Comparison of ENCODE assay signal across 23 cellular contexts in the genomic region with DNA sequence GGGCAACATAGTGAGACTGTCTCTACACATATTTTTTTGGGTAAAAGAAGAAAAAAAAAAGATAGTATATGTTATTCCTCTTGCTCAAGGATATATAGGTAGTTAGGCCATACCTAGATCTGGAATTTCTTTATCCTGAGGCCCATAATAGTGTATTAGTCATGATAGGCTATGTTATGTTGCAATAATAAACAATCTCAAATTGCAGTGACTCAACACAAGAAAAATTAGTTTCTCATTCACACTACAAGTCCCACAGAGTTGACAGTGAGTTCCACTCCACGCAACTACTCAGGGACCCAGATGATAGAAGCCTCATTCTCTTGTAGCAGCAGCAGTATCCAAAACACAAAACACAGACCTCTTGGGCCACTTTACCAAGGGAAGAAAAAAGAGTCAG. TPM values are rescaled to one million over a fixed set of nuclear protein-coding genes. Genes with fewer than 3 reads are reported as not detected.
DNase-seq lines count a peak whose midpoint lies in the region; ATAC-seq, FAIRE-seq and TF ChIP-seq lines count a peak whose summit lies in the region.
"Had no signal": no experiment of that assay in that cellular context is flagged by ENCODE, and none has a peak within 500 bp of the region (broad histone marks: within the 10 kb centered on the region; RNA-seq: fewer than 3 reads in every experiment).

No MANE protein-coding gene starts in this region.

- H3K9me3 ChIP-seq in left ventricle myocardium inferior (replicated peaks): no peaks in the 10 kb centered on the region
- H3K9me3 ChIP-seq: Caco-2, uterus had no signal

- H3K4me1 Mint-ChIP-seq in effector memory CD8-positive, alpha-beta T cell (ENCODE audit: low read depth in 2 of 2): no peaks in the 10 kb centered on the region
- H3K4me1 Mint-ChIP-seq: memory B cell had no signal

- intact Hi-C loops in left ventricle myocardium inferior (cut with micrococcal nuclease): no loop called here

- H3K4me3 Mint-ChIP-seq in effector memory CD8-positive, alpha-beta T cell: no peak overlapping the region
- H3K4me3 Mint-ChIP-seq: activated CD4-positive, alpha-beta T cell treated with anti-CD3 and anti-CD28 coated beads, Interleukin-2, amount 10 ng/mL, durations not matched to agents 7 days and 5 days; brain; memory B cell; nephron; stimulated activated naive CD8-positive, alpha-beta T cell treated with anti-CD3 and anti-CD28 coated beads, Interleukin-15, Interleukin-2, amounts not matched to agents 100 ng/mL and 50 ng/mL, for 24 hours had no signal

- in situ Hi-C loops in astrocyte of the spinal cord (cut with HindIII; ENCODE audit: low sequenced_read_pairs): no loop called here

- FAIRE-seq in frontal cortex (lab: Jason Lieb, UNC): no peak

- H3K36me3 ChIP-seq in left ventricle myocardium inferior: no peaks in the 10 kb centered on the region
- H3K36me3 ChIP-seq: uterus had no signal

- peak overlapping the region; percentile 19 for H3K27ac ChIP-seq in foreskin keratinocyte
- H3K27ac ChIP-seq in left ventricle myocardium inferior (replicated peaks): no peak overlapping the region
- H3K27ac ChIP-seq: uterus had no signal

- H3K27me3 Mint-ChIP-seq in effector memory CD8-positive, alpha-beta T cell: peaks cover 19 to 21% of the 10 kb centered on the region in 2 donors
- H3K27me3 Mint-ChIP-seq: activated CD4-positive, alpha-beta T cell treated with anti-CD3 and anti-CD28 coated beads, Interleukin-2, amount 10 ng/mL, durations not matched to agents 7 days and 5 days had no signal

- H3K4me1 ChIP-seq in foreskin keratinocyte: peaks cover 22% of the 10 kb centered on the region
- H3K4me1 ChIP-seq in left ventricle myocardium inferior: peaks cover 16% of the 10 kb centered on the region
- H3K4me1 ChIP-seq: Caco-2, uterus had no signal

- ATAC-seq in foreskin keratinocyte: peak; percentile 94
- no peak for ATAC-seq in effector memory CD8-positive, alpha-beta T cell (replicated peaks)

- no peaks in the 10 kb centered on the region for H3K36me3 Mint-ChIP-seq in effector memory CD8-positive, alpha-beta T cell (ENCODE audit: insufficient read depth)
- H3K36me3 Mint-ChIP-seq: brain, memory B cell had no signal

- no peak overlapping the region for H3K4me3 ChIP-seq in AG10803 (ENCODE audit: low read length)
- H3K4me3 ChIP-seq in astrocyte of the spinal cord (ENCODE audit: low read depth, low read length): no peak overlapping the region
- no peak overlapping the region for H3K4me3 ChIP-seq in left ventricle myocardium inferior
- H3K4me3 ChIP-seq: uterus had no signal

- DNase-seq in AG10803 (ENCODE audit: low read depth) (peak; percentile 58), HT1080 (ENCODE audit: low read depth) (peak; percentile 76), astrocyte of the spinal cord (ENCODE audit: low read depth, low spot score) (peak; percentile 30), foreskin keratinocyte (peak; percentile 73 to 85), frontal cortex (ENCODE audit: low spot score in 2 of 2) (no peak), NCI-H1436 treated with DMSO at 0.1 percent for 48 hours (lab: John Stamatoyannopoulos, UW) (no peak), left ventricle myocardium inferior (no peak)
- no peak for DNase-seq in effector memory CD8-positive, alpha-beta T cell
- DNase-seq: activated CD4-positive, alpha-beta T cell treated with anti-CD3 and anti-CD28 coated beads, Interleukin-2, amount 10 ng/mL, durations not matched to agents 7 days and 5 days; activated naive CD4-positive, alpha-beta T cell treated with Interleukin-2 at 50 U/mL for 16 hours; Caco-2; GDM1; H7; NCI-H2029 treated with DMSO at 0.1 percent for 48 hours; NCI-H524 treated with DMSO at 0.1 percent for 48 hours; stimulated activated CD4-positive, alpha-beta T cell treated with anti-CD3 and anti-CD28 coated beads, Interleukin-15, amount 100 ng/mL, for 24 hours; uterus had no signal

- no peak overlapping the region for H3K27ac Mint-ChIP-seq in effector memory CD8-positive, alpha-beta T cell
- H3K27ac Mint-ChIP-seq: activated CD4-positive, alpha-beta T cell treated with anti-CD3 and anti-CD28 coated beads, Interleukin-2, amount 10 ng/mL, durations not matched to agents 7 days and 5 days; brain; memory B cell; stimulated activated naive CD8-positive, alpha-beta T cell treated with anti-CD3 and anti-CD28 coated beads, Interleukin-15, Interleukin-2, amounts not matched to agents 100 ng/mL and 50 ng/mL, for 24 hours had no signal

- no peak for TF ChIP-seq CTCF in AG10803 (conservative IDR thresholded peaks at IDR 0.05; ENCODE audit: low read length)
- no peak for TF ChIP-seq CTCF in astrocyte of the spinal cord (IDR thresholded peaks at IDR 0.05; ENCODE audit: low read depth, low read length)
- TF ChIP-seq CTCF in foreskin keratinocyte (conservative IDR thresholded peaks at IDR 0.05): no peak
- no peak for TF ChIP-seq CTCF in left ventricle myocardium inferior (IDR thresholded peaks at IDR 0.05; ENCODE audit: borderline replicate concordance)

- H3K27me3 ChIP-seq in foreskin keratinocyte (no peaks in the 10 kb centered on the region), left ventricle myocardium inferior (ENCODE audit: low read depth) (no peaks in the 10 kb centered on the region)
- H3K27me3 ChIP-seq: uterus had no signal

- H3K9me3 Mint-ChIP-seq in effector memory CD8-positive, alpha-beta T cell: no peaks in the 10 kb centered on the region
- H3K9me3 Mint-ChIP-seq: activated CD4-positive, alpha-beta T cell treated with anti-CD3 and anti-CD28 coated beads, Interleukin-2, amount 10 ng/mL, durations not matched to agents 7 days and 5 days; stimulated activated naive CD8-positive, alpha-beta T cell treated with anti-CD3 and anti-CD28 coated beads, Interleukin-15, Interleukin-2, amounts not matched to agents 100 ng/mL and 50 ng/mL, for 24 hours had no signal

RNA-seq across cellular contexts. Expression of a gene that starts 7.3 kb away (rescaled TPM):
- total RNA-seq in HT1080 (2014; rRNA removed; shearing (Covaris generic)): 0.10 and 0.50 TPM in 2 replicates
- 0.20 and 0.29 TPM in 2 replicates for polyA plus RNA-seq in HT1080 (2015; cell fraction: cytosol; rRNA removed)
- polyA plus RNA-seq in HT1080 (2015; cell fraction: nucleus; rRNA removed): 0.27 and 0.37 TPM in 2 replicates
- total RNA-seq in foreskin keratinocyte (0.10 and 0.11 TPM in 2 replicates), frontal cortex (0.41 TPM), left ventricle myocardium inferior (0.36 TPM)
- 0.02 and 0.18 TPM in 2 replicates for polyA plus RNA-seq in foreskin keratinocyte
- total RNA-seq: Caco-2, glomerular endothelial cell, H7, SK-MEL-5 had no signal

Comparison
In these comparisons a context has a peak if more than half of its experiments do, and no peak if none do; other contexts are left out.
1. DNase-seq: peak in AG10803 (single experiment), HT1080 (single experiment), astrocyte of the spinal cord (single experiment) and foreskin keratinocyte (2 of 2); none in frontal cortex (0 of 2), effector memory CD8-positive, alpha-beta T cell (0 of 3), NCI-H1436 treated with DMSO at 0.1 percent for 48 hours (single experiment) and left ventricle myocardium inferior (single experiment).